In the genomic region with DNA sequence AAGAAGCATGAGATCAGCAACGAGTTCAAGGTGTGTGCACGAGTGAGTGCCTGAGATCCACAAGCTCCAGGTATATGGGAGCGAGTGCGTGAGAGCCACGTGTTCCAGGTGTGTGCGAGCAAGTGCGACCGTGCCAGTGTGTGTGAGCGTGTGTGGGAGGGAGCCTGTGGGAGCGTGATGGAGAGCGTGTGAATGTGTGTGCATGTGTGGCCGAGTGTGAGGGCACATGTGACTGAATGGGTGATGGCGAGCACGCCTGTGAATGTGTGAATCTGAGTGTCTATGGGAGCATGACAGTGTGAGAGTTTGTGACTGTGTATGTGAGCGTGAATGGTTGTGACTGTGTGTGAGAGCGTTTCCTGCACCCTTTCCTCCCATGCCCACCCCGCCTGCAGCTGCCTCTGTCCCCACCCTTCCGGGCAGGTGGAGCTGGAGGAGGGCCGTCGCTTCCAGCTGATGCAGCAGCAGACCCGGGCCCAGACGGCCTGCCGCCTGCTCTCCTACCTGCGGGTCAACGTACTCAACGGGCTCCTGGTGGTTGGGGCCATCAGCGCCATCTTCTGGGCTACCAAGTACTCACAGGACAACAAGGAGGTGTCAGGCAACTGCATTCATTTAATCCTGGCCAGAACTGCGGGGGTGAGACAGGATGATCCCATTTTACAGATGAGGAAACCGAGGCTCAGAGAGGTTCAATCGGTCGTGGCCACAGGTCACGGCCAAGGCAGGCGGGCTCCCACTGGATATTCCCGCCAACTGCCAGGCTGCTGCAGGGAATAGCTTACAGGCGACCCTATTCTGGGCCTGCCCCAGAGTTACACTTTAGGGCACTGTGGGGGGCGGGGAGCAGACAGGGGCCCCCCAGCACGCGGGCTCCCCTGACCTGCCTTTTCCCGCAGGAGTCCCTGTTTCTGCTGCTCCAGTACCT, we compare ENCODE assay signal across 9 cellular contexts. TPM values are rescaled to one million over a fixed set of nuclear protein-coding genes. Genes with fewer than 3 reads are reported as not detected.
DNase-seq lines count a peak whose midpoint lies in the region; ATAC-seq and TF ChIP-seq lines count a peak whose summit lies in the region.
"Had no signal": no experiment of that assay in that cellular context is flagged by ENCODE, and none has a peak within 500 bp of the region (broad histone marks: within the 10 kb centered on the region; RNA-seq: fewer than 3 reads in every experiment).

No MANE protein-coding gene starts in this region.

- peaks cover 20% of the 10 kb centered on the region for H3K27me3 Mint-ChIP-seq in HFFc6 (ENCODE audit: insufficient read depth)

- peak; percentile 86 for TF ChIP-seq CTCF in C4-2B (conservative IDR thresholded peaks at IDR 0.05)
- TF ChIP-seq CTCF in HFFc6 (IDR thresholded peaks at IDR 0.05) = peak; percentile 64; the same call in 1 of the 2 replicates
- TF ChIP-seq CTCF in RWPE2 (IDR thresholded peaks at IDR 0.05; ENCODE audit: poor library complexity, severe bottlenecking) = peak; percentile 29
- TF ChIP-seq CTCF in hepatocyte (IDR thresholded peaks at IDR 0.05; ENCODE audit: poor library complexity) = peak; percentile 45

- H3K4me3 ChIP-seq in RWPE2 (ENCODE audit: severe bottlenecking) = no peak overlapping the region
- no peak overlapping the region for H3K4me3 ChIP-seq in hepatocyte

- no peaks in the 10 kb centered on the region for H3K27me3 ChIP-seq in RWPE2 (ENCODE audit: insufficient read depth, poor library complexity, severe bottlenecking)
- H3K27me3 ChIP-seq in hepatocyte = peaks cover 11% of the 10 kb centered on the region

- no peak overlapping the region for H3K27ac Mint-ChIP-seq in HFFc6

- no peaks in the 10 kb centered on the region for H3K79me2 ChIP-seq in hepatocyte

- no peak overlapping the region for H2AFZ ChIP-seq in hepatocyte

- H3K4me1 ChIP-seq in RWPE2 (ENCODE audit: insufficient read depth, poor library complexity, severe bottlenecking) (peaks cover 7% of the 10 kb centered on the region), hepatocyte (ENCODE audit: insufficient read depth) (peaks cover 12% of the 10 kb centered on the region)

- H4K20me1 ChIP-seq in hepatocyte (ENCODE audit: insufficient read depth, poor library complexity, severe bottlenecking) = no peaks in the 10 kb centered on the region

- H3K9me3 ChIP-seq in RWPE2 (ENCODE audit: severe bottlenecking) (no peaks in the 10 kb centered on the region), hepatocyte (ENCODE audit: low read depth) (no peaks in the 10 kb centered on the region)

- H3K9me2 ChIP-seq in hepatocyte (replicated peaks; ENCODE audit: insufficient read depth) = no peaks in the 10 kb centered on the region

- H3K36me3 Mint-ChIP-seq in HFFc6 (ENCODE audit: low read depth) = no peaks in the 10 kb centered on the region

- DNase-seq in HFFc6 (no peak), RWPE2 (ENCODE audit: low spot score) (peak; percentile 68), activated gamma-delta T cell treated with Interleukin-2 at 50 U/mL for 16 hours (peak; percentile 78), hepatocyte (ENCODE audit: low spot score) (peak; percentile 57)
- peak; percentile 77 for DNase-seq in stimulated activated CD4-positive, alpha-beta T cell treated with anti-CD3 and anti-CD28 coated beads, Interleukin-4, amount 100 ng/mL, for 24 hours

- no peaks in the 10 kb centered on the region for H3K36me3 ChIP-seq in RWPE2 (ENCODE audit: low read depth)
- no peaks in the 10 kb centered on the region for H3K36me3 ChIP-seq in hepatocyte (replicated peaks; ENCODE audit: insufficient read depth, low read depth)

- no peaks in the 10 kb centered on the region for H3K4me1 Mint-ChIP-seq in HFFc6 (ENCODE audit: low read depth)

- 64% methylated on average over 36 of the region's 39 CpGs for WGBS in hepatocyte (ENCODE audit: low lambda C conversion rate, missing lambda C conversion rate)

- H3K4me3 Mint-ChIP-seq in HFFc6 = no peak overlapping the region

- H3K4me2 ChIP-seq in hepatocyte = no peak overlapping the region

- no peaks in the 10 kb centered on the region for H3K9me3 Mint-ChIP-seq in HFFc6

- H3K27ac ChIP-seq in C4-2B = no peak overlapping the region
- H3K27ac ChIP-seq in RWPE2 (ENCODE audit: poor library complexity, severe bottlenecking) = no peak overlapping the region
- H3K27ac ChIP-seq in hepatocyte = no peak overlapping the region

- no peak for ATAC-seq in RWPE2 (ENCODE audit: low read depth)
- no peak for ATAC-seq in HG03108 (IDR thresholded peaks at IDR 0.05; ENCODE audit: unreplicated experiment)
- ATAC-seq in GM19397 (IDR thresholded peaks at IDR 0.05; ENCODE audit: unreplicated experiment) = no peak

RNA-seq across cellular contexts. Expression of a gene that starts 3.7 kb away (rescaled TPM):
- total RNA-seq in HFFc6 (2021; fragmentation: NEBNext Ultra II Directional; extraction: Animal tissue kit (Norgen Biotek cat#: 25700)) = not detected
- total RNA-seq in hepatocyte = 0.07 and 0.16 TPM in 2 replicates
- 1.2 and 3.3 TPM in 2 replicates for polyA plus RNA-seq in hepatocyte

RNA-seq across cellular contexts. Expression of a gene that starts 5.7 kb away (rescaled TPM):
- under 1 TPM in 2 of 6 experiments, not detected in 4; 0.20 to 0.59 TPM for total RNA-seq in HFFc6 (2021; fragmentation: NEBNext Ultra II Directional; extraction: Animal tissue kit (Norgen Biotek cat#: 25700))
- total RNA-seq in hepatocyte = 20.9 and 26.7 TPM in 2 replicates
- polyA plus RNA-seq in hepatocyte = 57.9 and 62.8 TPM in 2 replicates

RNA-seq across cellular contexts. Expression of a gene that starts 11.9 kb away (rescaled TPM):
- not detected for total RNA-seq in HFFc6 (2021; fragmentation: NEBNext Ultra II Directional; extraction: Animal tissue kit (Norgen Biotek cat#: 25700))
- 0.32 and 0.33 TPM in 2 replicates for total RNA-seq in hepatocyte
- polyA plus RNA-seq in hepatocyte = 0.62 and 0.77 TPM in 2 replicates
- total RNA-seq: pulmonary artery endothelial cell had no signal

RNA-seq across cellular contexts. Expression of a gene that starts 34.1 kb away (rescaled TPM):
- total RNA-seq in HFFc6 (2021; fragmentation: NEBNext Ultra II Directional; extraction: Animal tissue kit (Norgen Biotek cat#: 25700)) = 100 to 1,000 TPM in 1 of 6 experiments, 10 to 100 TPM in 5; 44.6 to 104 (median 54.7) TPM
- 48.3 and 72.5 TPM in 2 replicates for total RNA-seq in hepatocyte
- polyA plus RNA-seq in hepatocyte = 160 and 191 TPM in 2 replicates

RNA-seq across cellular contexts. Expression of a gene that starts 52.6 kb away (rescaled TPM):
- total RNA-seq in HFFc6 (2021; fragmentation: NEBNext Ultra II Directional; extraction: Animal tissue kit (Norgen Biotek cat#: 25700)) = 100 to 1,000 TPM in 4 of 6 experiments, 10 to 100 TPM in 2; 75.8 to 145 (median 136) TPM
- total RNA-seq in hepatocyte = 8.3 and 13.8 TPM in 2 replicates
- polyA plus RNA-seq in hepatocyte = 29.9 and 31.9 TPM in 2 replicates

Comparison
In these comparisons a context has a peak if more than half of its experiments do, and no peak if none do; other contexts are left out.
1. CTCF ChIP-seq: peak in every context shown above with its lines; median percentile 86 in C4-2B; 64 in HFFc6; 45 in hepatocyte; 29 in RWPE2.
2. RNA of a gene that starts 5.7 kb away (total RNA-seq): 20.9 to 26.7 TPM in hepatocyte; 0.20 to 0.59 TPM in HFFc6; every median in the first group is over 10 times any median in the second.